ENCODE assay signal across 7 cellular contexts in genomic region chr15:31650054-31650701, GRCh38.
DNase-seq lines count a peak whose midpoint lies in the region; ATAC-seq, FAIRE-seq and TF ChIP-seq lines count a peak whose summit lies in the region.
"Not testable (repeated sequence)": the region's sequence is repeated elsewhere in the genome, so short reads cannot be mapped to it uniquely, and the experiment has no call there.

No MANE protein-coding gene starts in this region.

- peak; percentile 95 for FAIRE-seq in GM19239 (lab: Jason Lieb, UNC)

- H3K4me1 ChIP-seq in left ventricle myocardium inferior, parathyroid adenoma: not testable (repeated sequence)

- H3K36me3 ChIP-seq in brain microvascular endothelial cell (replicated peaks); left ventricle myocardium inferior; parathyroid adenoma (ENCODE audit: control insufficient read depth, insufficient read depth, low read length): not testable (repeated sequence)

- not testable (repeated sequence) for H3K27me3 ChIP-seq in brain microvascular endothelial cell (replicated peaks); left ventricle myocardium inferior (ENCODE audit: low read depth); parathyroid adenoma (ENCODE audit: control insufficient read depth, insufficient read depth, low read length)

- H3K9ac ChIP-seq in parathyroid adenoma, result not testable (repeated sequence)

- not testable (repeated sequence) for DNase-seq in GM19239 (ENCODE audit: insufficient read length, low spot score)
- DNase-seq in activated T-cell treated with anti-CD3 and anti-CD28 coated beads for 1 hour (ENCODE audit: low read depth), result peak; percentile 54
- peak; percentile 12 for DNase-seq in brain microvascular endothelial cell
- peak; percentile 70 for DNase-seq in left ventricle myocardium inferior
- peak; percentile 17 for DNase-seq in stimulated activated CD8-positive, alpha-beta memory T cell treated with anti-CD3 and anti-CD28 coated beads, Interleukin-12 subunit alpha, Interleukin-12 subunit beta, amount 100 ng/mL, for 4 hours (ENCODE audit: low read depth)

- intact Hi-C loops in left ventricle myocardium inferior (cut with micrococcal nuclease), result not testable (repeated sequence)

- H3K79me2 ChIP-seq in parathyroid adenoma, result not testable (repeated sequence)

- not testable (repeated sequence) for H3K27ac ChIP-seq in brain microvascular endothelial cell; left ventricle myocardium inferior (replicated peaks); parathyroid adenoma

- not testable (repeated sequence) for H2AFZ ChIP-seq in parathyroid adenoma

- TF ChIP-seq CTCF in brain microvascular endothelial cell (IDR thresholded peaks at IDR 0.05; ENCODE audit: low read depth, low read length, missing control alignments), result peak; percentile 39
- TF ChIP-seq CTCF in left ventricle myocardium inferior (IDR thresholded peaks at IDR 0.05; ENCODE audit: borderline replicate concordance), result peak; percentile 52
- peak; percentile 20 for TF ChIP-seq CTCF in parathyroid adenoma (IDR thresholded peaks at IDR 0.05)

- not testable (repeated sequence) for H3K4me2 ChIP-seq in parathyroid adenoma (ENCODE audit: low read length)

- in situ Hi-C loops in brain microvascular endothelial cell (cut with HindIII; ENCODE audit: low pct_ligation_motif_present, low sequenced_read_pairs), result not testable (repeated sequence)

- H3K4me3 ChIP-seq in brain microvascular endothelial cell (ENCODE audit: low read depth, low read length); left ventricle myocardium inferior; parathyroid adenoma (ENCODE audit: low read depth, low read length): not testable (repeated sequence)

- not testable (repeated sequence) for H3K9me3 ChIP-seq in left ventricle myocardium inferior (replicated peaks); parathyroid adenoma (ENCODE audit: control insufficient read depth, low read length)

- peak; percentile 70 for ATAC-seq in SK-N-SH treated with all-trans-retinoic acid at 6 μM for 48 hours
